Comparison of ENCODE assay signal across 1 cellular context in genomic region chr21:34061983-34062382, GRCh38.
TF ChIP-seq lines count a peak whose summit lies in the region.

No MANE protein-coding gene starts in this region.

TF ChIP-seq in K562, 482 proteins besides CTCF, POLR2A, EP300 and RAD21 (continued from another document and continues in another):
- TF ChIP-seq, protein P1, sequence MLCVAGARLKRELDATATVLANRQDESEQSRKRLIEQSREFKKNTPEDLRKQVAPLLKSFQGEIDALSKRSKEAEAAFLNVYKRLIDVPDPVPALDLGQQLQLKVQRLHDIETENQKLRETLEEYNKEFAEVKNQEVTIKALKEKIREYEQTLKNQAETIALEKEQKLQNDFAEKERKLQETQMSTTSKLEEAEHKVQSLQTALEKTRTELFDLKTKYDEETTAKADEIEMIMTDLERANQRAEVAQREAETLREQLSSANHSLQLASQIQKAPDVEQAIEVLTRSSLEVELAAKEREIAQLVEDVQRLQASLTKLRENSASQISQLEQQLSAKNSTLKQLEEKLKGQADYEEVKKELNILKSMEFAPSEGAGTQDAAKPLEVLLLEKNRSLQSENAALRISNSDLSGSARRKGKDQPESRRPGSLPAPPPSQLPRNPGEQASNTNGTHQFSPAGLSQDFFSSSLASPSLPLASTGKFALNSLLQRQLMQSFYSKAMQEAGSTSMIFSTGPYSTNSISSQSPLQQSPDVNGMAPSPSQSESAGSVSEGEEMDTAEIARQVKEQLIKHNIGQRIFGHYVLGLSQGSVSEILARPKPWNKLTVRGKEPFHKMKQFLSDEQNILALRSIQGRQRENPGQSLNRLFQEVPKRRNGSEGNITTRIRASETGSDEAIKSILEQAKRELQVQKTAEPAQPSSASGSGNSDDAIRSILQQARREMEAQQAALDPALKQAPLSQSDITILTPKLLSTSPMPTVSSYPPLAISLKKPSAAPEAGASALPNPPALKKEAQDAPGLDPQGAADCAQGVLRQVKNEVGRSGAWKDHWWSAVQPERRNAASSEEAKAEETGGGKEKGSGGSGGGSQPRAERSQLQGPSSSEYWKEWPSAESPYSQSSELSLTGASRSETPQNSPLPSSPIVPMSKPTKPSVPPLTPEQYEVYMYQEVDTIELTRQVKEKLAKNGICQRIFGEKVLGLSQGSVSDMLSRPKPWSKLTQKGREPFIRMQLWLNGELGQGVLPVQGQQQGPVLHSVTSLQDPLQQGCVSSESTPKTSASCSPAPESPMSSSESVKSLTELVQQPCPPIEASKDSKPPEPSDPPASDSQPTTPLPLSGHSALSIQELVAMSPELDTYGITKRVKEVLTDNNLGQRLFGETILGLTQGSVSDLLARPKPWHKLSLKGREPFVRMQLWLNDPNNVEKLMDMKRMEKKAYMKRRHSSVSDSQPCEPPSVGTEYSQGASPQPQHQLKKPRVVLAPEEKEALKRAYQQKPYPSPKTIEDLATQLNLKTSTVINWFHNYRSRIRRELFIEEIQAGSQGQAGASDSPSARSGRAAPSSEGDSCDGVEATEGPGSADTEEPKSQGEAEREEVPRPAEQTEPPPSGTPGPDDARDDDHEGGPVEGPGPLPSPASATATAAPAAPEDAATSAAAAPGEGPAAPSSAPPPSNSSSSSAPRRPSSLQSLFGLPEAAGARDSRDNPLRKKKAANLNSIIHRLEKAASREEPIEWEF (CRISPR knock-in tag; IDR thresholded peaks at IDR 0.05): no peak
- TF ChIP-seq, protein P2, sequence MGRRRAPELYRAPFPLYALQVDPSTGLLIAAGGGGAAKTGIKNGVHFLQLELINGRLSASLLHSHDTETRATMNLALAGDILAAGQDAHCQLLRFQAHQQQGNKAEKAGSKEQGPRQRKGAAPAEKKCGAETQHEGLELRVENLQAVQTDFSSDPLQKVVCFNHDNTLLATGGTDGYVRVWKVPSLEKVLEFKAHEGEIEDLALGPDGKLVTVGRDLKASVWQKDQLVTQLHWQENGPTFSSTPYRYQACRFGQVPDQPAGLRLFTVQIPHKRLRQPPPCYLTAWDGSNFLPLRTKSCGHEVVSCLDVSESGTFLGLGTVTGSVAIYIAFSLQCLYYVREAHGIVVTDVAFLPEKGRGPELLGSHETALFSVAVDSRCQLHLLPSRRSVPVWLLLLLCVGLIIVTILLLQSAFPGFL (CRISPR knock-in tag; IDR thresholded peaks at IDR 0.05): no peak
- TF ChIP-seq MXD1 (CRISPR knock-in tag; IDR thresholded peaks at IDR 0.05; ENCODE audit: borderline replicate concordance, poor library complexity, severe bottlenecking): no peak
- TF ChIP-seq HDAC3 (IDR thresholded peaks at IDR 0.05; ENCODE audit: borderline replicate concordance, partially characterized antibody): no peak
- TF ChIP-seq CBX1 (IDR thresholded peaks at IDR 0.05; ENCODE audit: low read depth): no peak
- TF ChIP-seq ILK (tag; IDR thresholded peaks at IDR 0.05; ENCODE audit: borderline replicate concordance, low read depth): no peak
- TF ChIP-seq, protein P3, sequence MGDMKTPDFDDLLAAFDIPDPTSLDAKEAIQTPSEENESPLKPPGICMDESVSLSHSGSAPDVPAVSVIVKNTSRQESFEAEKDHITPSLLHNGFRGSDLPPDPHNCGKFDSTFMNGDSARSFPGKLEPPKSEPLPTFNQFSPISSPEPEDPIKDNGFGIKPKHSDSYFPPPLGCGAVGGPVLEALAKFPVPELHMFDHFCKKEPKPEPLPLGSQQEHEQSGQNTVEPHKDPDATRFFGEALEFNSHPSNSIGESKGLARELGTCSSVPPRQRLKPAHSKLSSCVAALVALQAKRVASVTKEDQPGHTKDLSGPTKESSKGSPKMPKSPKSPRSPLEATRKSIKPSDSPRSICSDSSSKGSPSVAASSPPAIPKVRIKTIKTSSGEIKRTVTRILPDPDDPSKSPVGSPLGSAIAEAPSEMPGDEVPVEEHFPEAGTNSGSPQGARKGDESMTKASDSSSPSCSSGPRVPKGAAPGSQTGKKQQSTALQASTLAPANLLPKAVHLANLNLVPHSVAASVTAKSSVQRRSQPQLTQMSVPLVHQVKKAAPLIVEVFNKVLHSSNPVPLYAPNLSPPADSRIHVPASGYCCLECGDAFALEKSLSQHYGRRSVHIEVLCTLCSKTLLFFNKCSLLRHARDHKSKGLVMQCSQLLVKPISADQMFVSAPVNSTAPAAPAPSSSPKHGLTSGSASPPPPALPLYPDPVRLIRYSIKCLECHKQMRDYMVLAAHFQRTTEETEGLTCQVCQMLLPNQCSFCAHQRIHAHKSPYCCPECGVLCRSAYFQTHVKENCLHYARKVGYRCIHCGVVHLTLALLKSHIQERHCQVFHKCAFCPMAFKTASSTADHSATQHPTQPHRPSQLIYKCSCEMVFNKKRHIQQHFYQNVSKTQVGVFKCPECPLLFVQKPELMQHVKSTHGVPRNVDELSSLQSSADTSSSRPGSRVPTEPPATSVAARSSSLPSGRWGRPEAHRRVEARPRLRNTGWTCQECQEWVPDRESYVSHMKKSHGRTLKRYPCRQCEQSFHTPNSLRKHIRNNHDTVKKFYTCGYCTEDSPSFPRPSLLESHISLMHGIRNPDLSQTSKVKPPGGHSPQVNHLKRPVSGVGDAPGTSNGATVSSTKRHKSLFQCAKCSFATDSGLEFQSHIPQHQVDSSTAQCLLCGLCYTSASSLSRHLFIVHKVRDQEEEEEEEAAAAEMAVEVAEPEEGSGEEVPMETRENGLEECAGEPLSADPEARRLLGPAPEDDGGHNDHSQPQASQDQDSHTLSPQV (IDR thresholded peaks at IDR 0.05): no peak
- no peak for TF ChIP-seq CC2D1A (IDR thresholded peaks at IDR 0.05)
- TF ChIP-seq NCOA1 (IDR thresholded peaks at IDR 0.05; ENCODE audit: low read depth): no peak
- TF ChIP-seq DMBX1 (CRISPR knock-in tag; IDR thresholded peaks at IDR 0.05; ENCODE audit: borderline replicate concordance): no peak
- TF ChIP-seq ZNF696 (CRISPR knock-in tag; conservative IDR thresholded peaks at IDR 0.05): no peak
- TF ChIP-seq MCM7 (IDR thresholded peaks at IDR 0.05): no peak
- TF ChIP-seq GABPA (tag; conservative IDR thresholded peaks at IDR 0.05; ENCODE audit: low read depth): 0 out of 2 replicates have a peak, but pooled peaks have one; percentile 19
- no peak for TF ChIP-seq SREBF1 (IDR thresholded peaks at IDR 0.05; ENCODE audit: borderline replicate concordance, low read depth, low read length)
- TF ChIP-seq KLF10 (CRISPR knock-in tag; IDR thresholded peaks at IDR 0.05): no peak
- no peak for TF ChIP-seq FOXP1 (CRISPR knock-in tag; IDR thresholded peaks at IDR 0.05)
- TF ChIP-seq ZNF395 (CRISPR knock-in tag; IDR thresholded peaks at IDR 0.05): no peak
- no peak for TF ChIP-seq KHSRP (IDR thresholded peaks at IDR 0.05)
- no peak for TF ChIP-seq HMG20B (CRISPR knock-in tag; IDR thresholded peaks at IDR 0.05)
- TF ChIP-seq ZNF584 (CRISPR knock-in tag; IDR thresholded peaks at IDR 0.05; ENCODE audit: low read depth): no peak
- no peak for TF ChIP-seq BHLHE40 (IDR thresholded peaks at IDR 0.05; ENCODE audit: low read length)
- TF ChIP-seq HOMEZ (CRISPR knock-in tag; IDR thresholded peaks at IDR 0.05): no peak
- no peak for TF ChIP-seq WHSC1 (IDR thresholded peaks at IDR 0.05; ENCODE audit: low read length)
- TF ChIP-seq CLOCK (CRISPR knock-in tag; IDR thresholded peaks at IDR 0.05; ENCODE audit: borderline replicate concordance): no peak
- no peak for TF ChIP-seq POLR2B (IDR thresholded peaks at IDR 0.05; ENCODE audit: low read depth, partially characterized antibody)
- TF ChIP-seq L3MBTL2 (IDR thresholded peaks at IDR 0.05): no peak
- TF ChIP-seq SMARCB1 (IDR thresholded peaks at IDR 0.05; ENCODE audit: insufficient read length, low read depth): no peak
- TF ChIP-seq MYNN (IDR thresholded peaks at IDR 0.05): no peak
- TF ChIP-seq MYNN (CRISPR knock-in tag; IDR thresholded peaks at IDR 0.05): no peak
- TF ChIP-seq ZNF699 (CRISPR knock-in tag; IDR thresholded peaks at IDR 0.05; ENCODE audit: insufficient replicate concordance): no peak
- no peak for TF ChIP-seq ZNF23 (CRISPR knock-in tag; IDR thresholded peaks at IDR 0.05)
- peak; percentile 91 for TF ChIP-seq RAD51 (IDR thresholded peaks at IDR 0.05; ENCODE audit: borderline replicate concordance, low read depth)
- no peak for TF ChIP-seq ZNF507 (tag; conservative IDR thresholded peaks at IDR 0.05)
- TF ChIP-seq SMAD1 (IDR thresholded peaks at IDR 0.05; ENCODE audit: low read depth, low read length, partially characterized antibody): no peak
- TF ChIP-seq HIVEP1 (CRISPR knock-in tag; IDR thresholded peaks at IDR 0.05): no peak
- peak; percentile 40 for TF ChIP-seq CBFA2T2 (conservative IDR thresholded peaks at IDR 0.05)
- TF ChIP-seq, protein P4, sequence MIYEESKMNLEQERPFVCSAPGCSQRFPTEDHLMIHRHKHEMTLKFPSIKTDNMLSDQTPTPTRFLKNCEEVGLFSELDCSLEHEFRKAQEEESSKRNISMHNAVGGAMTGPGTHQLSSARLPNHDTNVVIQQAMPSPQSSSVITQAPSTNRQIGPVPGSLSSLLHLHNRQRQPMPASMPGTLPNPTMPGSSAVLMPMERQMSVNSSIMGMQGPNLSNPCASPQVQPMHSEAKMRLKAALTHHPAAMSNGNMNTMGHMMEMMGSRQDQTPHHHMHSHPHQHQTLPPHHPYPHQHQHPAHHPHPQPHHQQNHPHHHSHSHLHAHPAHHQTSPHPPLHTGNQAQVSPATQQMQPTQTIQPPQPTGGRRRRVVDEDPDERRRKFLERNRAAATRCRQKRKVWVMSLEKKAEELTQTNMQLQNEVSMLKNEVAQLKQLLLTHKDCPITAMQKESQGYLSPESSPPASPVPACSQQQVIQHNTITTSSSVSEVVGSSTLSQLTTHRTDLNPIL (CRISPR knock-in tag; IDR thresholded peaks at IDR 0.05): no peak
- TF ChIP-seq GATAD2A (IDR thresholded peaks at IDR 0.05): no peak
- TF ChIP-seq MAX (CRISPR knock-in tag; IDR thresholded peaks at IDR 0.05): no peak
- no peak for TF ChIP-seq CCAR2 (IDR thresholded peaks at IDR 0.05; ENCODE audit: low read depth, low read length)
- no peak for TF ChIP-seq MAFK (IDR thresholded peaks at IDR 0.05; ENCODE audit: low read length)
- TF ChIP-seq RB1 (IDR thresholded peaks at IDR 0.05; ENCODE audit: low read depth): no peak
- no peak for TF ChIP-seq SMARCA4 (IDR thresholded peaks at IDR 0.05)
- peak; percentile 24; the same call in 1 of the 2 replicates for TF ChIP-seq TOE1 (IDR thresholded peaks at IDR 0.05; ENCODE audit: borderline replicate concordance)
- TF ChIP-seq TOE1 (CRISPR knock-in tag; IDR thresholded peaks at IDR 0.05; ENCODE audit: borderline replicate concordance, low read depth): no peak
- no peak for TF ChIP-seq ZKSCAN1 (IDR thresholded peaks at IDR 0.05; ENCODE audit: low read depth, low read length)
- TF ChIP-seq RBM17 (IDR thresholded peaks at IDR 0.05; ENCODE audit: borderline replicate concordance, low read depth, low read length): no peak
- TF ChIP-seq POLR2H (tag; IDR thresholded peaks at IDR 0.05; ENCODE audit: low read depth): no peak
- TF ChIP-seq CSDE1 (IDR thresholded peaks at IDR 0.05): no peak
- TF ChIP-seq STAT5B (CRISPR knock-in tag; IDR thresholded peaks at IDR 0.05): no peak
- no peak for TF ChIP-seq THRB (CRISPR knock-in tag; conservative IDR thresholded peaks at IDR 0.05)
- no peak for TF ChIP-seq FOXJ3 (CRISPR knock-in tag; IDR thresholded peaks at IDR 0.05)
